In genomic region chr9:95507456-95508241, GRCh38 we compare ENCODE assay signal across 1 cellular context.
TF ChIP-seq lines count a peak whose summit lies in the region.

No MANE protein-coding gene starts in this region.

TF ChIP-seq in HepG2, 621 proteins besides CTCF, POLR2A, EP300 and RAD21 (continued from another document and continues in another):
- no peak for TF ChIP-seq ZNF280D (CRISPR knock-in tag; IDR thresholded peaks at IDR 0.05)
- TF ChIP-seq NFKB2 (CRISPR knock-in tag; IDR thresholded peaks at IDR 0.05; ENCODE audit: borderline replicate concordance) = 0 out of 2 replicates have a peak, but pooled peaks have one; percentile 53
- no peak for TF ChIP-seq ZNF780A (CRISPR knock-in tag; IDR thresholded peaks at IDR 0.05)
- TF ChIP-seq ZNF572 (CRISPR knock-in tag; IDR thresholded peaks at IDR 0.05) = no peak
- no peak; the same call in 1 of the 2 replicates for TF ChIP-seq KAT8 (CRISPR knock-in tag; IDR thresholded peaks at IDR 0.05)
- peak; percentile 43 for TF ChIP-seq ZC3H13 (CRISPR knock-in tag; IDR thresholded peaks at IDR 0.05)
- TF ChIP-seq AFF4 (CRISPR knock-in tag; IDR thresholded peaks at IDR 0.05) = no peak
- TF ChIP-seq ZNF256 (CRISPR knock-in tag; conservative IDR thresholded peaks at IDR 0.05) = no peak
- no peak for TF ChIP-seq ZNF558 (CRISPR knock-in tag; IDR thresholded peaks at IDR 0.05; ENCODE audit: borderline replicate concordance)
- no peak for TF ChIP-seq GZF1 (CRISPR knock-in tag; IDR thresholded peaks at IDR 0.05)
- 0 out of 2 replicates have a peak, but pooled peaks have one; percentile 14 for TF ChIP-seq CREM (IDR thresholded peaks at IDR 0.05)
- no peak for TF ChIP-seq CREM (CRISPR knock-in tag; IDR thresholded peaks at IDR 0.05)
- TF ChIP-seq YY1 (IDR thresholded peaks at IDR 0.05; ENCODE audit: insufficient read depth, insufficient replicate concordance, low read depth, low read length) = no peak
- no peak for TF ChIP-seq CEBPG (CRISPR knock-in tag; IDR thresholded peaks at IDR 0.05)
- no peak for TF ChIP-seq ELF4 (CRISPR knock-in tag; IDR thresholded peaks at IDR 0.05; ENCODE audit: borderline replicate concordance)
- TF ChIP-seq NFRKB (IDR thresholded peaks at IDR 0.05) = no peak
- no peak for TF ChIP-seq ZNF318 (CRISPR knock-in tag; IDR thresholded peaks at IDR 0.05)
- TF ChIP-seq GATA4 (IDR thresholded peaks at IDR 0.05; ENCODE audit: borderline replicate concordance, low read depth) = 0 out of 2 replicates have a peak, but pooled peaks have one; percentile 10
- TF ChIP-seq CREB1 (IDR thresholded peaks at IDR 0.05) = no peak
- TF ChIP-seq CREB1 (CRISPR knock-in tag; IDR thresholded peaks at IDR 0.05) = no peak
- no peak for TF ChIP-seq STAG1 (CRISPR knock-in tag; IDR thresholded peaks at IDR 0.05)
- no peak for TF ChIP-seq GLMP (CRISPR knock-in tag; IDR thresholded peaks at IDR 0.05; ENCODE audit: borderline replicate concordance)
- TF ChIP-seq TRAFD1 (CRISPR knock-in tag; IDR thresholded peaks at IDR 0.05; ENCODE audit: borderline replicate concordance) = no peak
- no peak; the same call in 1 of the 2 replicates for TF ChIP-seq TBX2 (CRISPR knock-in tag; IDR thresholded peaks at IDR 0.05; ENCODE audit: borderline replicate concordance)
- TF ChIP-seq ATF6 (CRISPR knock-in tag; conservative IDR thresholded peaks at IDR 0.05) = no peak
- TF ChIP-seq MAFK (conservative IDR thresholded peaks at IDR 0.05 in 1 of 2, IDR thresholded peaks at IDR 0.05 in 1 of 2; ENCODE audit: low read length in 2 of 2) = no peak
- TF ChIP-seq ZNF766 (CRISPR knock-in tag; IDR thresholded peaks at IDR 0.05; ENCODE audit: borderline replicate concordance) = 0 out of 2 replicates have a peak, but pooled peaks have one; percentile 34
- TF ChIP-seq AGO1 (IDR thresholded peaks at IDR 0.05; ENCODE audit: low read depth, low read length, poor library complexity, severe bottlenecking) = peak; percentile 50
- peak; percentile 22; the same call in 1 of the 2 replicates for TF ChIP-seq ZNF574 (CRISPR knock-in tag; IDR thresholded peaks at IDR 0.05)
- no peak for TF ChIP-seq ZNF562 (CRISPR knock-in tag; IDR thresholded peaks at IDR 0.05; ENCODE audit: borderline replicate concordance)
- TF ChIP-seq ARNTL (CRISPR knock-in tag; IDR thresholded peaks at IDR 0.05) = no peak
